11 cellular contexts compared by ENCODE assay signal in the genomic region with DNA sequence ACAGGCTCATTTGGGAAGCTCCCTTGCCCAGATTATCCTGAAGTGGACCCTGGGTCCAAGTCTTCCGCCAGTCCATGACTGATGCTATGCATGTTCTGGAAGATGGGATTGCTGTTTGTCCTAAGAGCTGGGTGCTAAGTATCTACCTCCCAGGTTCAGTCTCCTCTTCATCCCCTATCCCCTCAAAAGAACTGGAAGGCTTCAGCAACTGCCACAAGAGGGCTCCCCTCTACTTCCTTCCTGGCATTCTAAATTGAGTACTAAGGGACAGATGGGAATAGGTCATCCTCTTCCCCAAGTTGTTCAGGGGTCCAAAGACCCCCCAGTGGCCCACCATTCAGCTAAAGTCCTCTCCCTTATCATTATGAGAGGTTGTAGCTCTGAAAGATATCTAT. TPM values are rescaled to one million over a fixed set of nuclear protein-coding genes. Genes with fewer than 3 reads are reported as not detected.
DNase-seq lines count a peak whose midpoint lies in the region; ATAC-seq and TF ChIP-seq lines count a peak whose summit lies in the region.
"Had no signal": no experiment of that assay in that cellular context is flagged by ENCODE, and none has a peak within 500 bp of the region (broad histone marks: within the 10 kb centered on the region; RNA-seq: fewer than 3 reads in every experiment).

No MANE protein-coding gene starts in this region.

- H3K9ac ChIP-seq in mesendoderm (ENCODE audit: low read length), result no peak overlapping the region

- no peak overlapping the region for H3K56ac ChIP-seq in mesendoderm (ENCODE audit: low read length)

- no CpG with 5 or more reads among the region's 1 CpG for WGBS in mesendoderm (ENCODE audit: extremely low coverage, insufficient coverage, low lambda C conversion rate)

- peaks cover 33% of the 10 kb centered on the region for H3K4me1 ChIP-seq in CD8-positive, alpha-beta memory T cell (ENCODE audit: insufficient read depth, low read length)
- H3K4me1 ChIP-seq in GM23338 (ENCODE audit: insufficient read depth) (no peaks in the 10 kb centered on the region), mesendoderm (ENCODE audit: control insufficient read depth, low read depth, low read length) (no peaks in the 10 kb centered on the region)
- H3K4me1 ChIP-seq: SJSA1 had no signal

- no peak overlapping the region for H2BK120ac ChIP-seq in mesendoderm (ENCODE audit: low read depth, low read length)

- POLR2A ChIA-PET in CD8-positive, alpha-beta memory T cell (lab: Charles Lee), result interaction anchor here (0.5 to 2.3 kb wide), 6 partner anchors 8 to 81 kb away, joined by 3 to 20 read pairs (median 4); partner anchors contain the start of gene FKBP11
- POLR2A ChIA-PET in activated CD8-positive, alpha-beta T cell treated with anti-CD3 and anti-CD28 coated beads for 36 hours (lab: Charles Lee), result interaction anchor here (0.5 to 1.6 kb wide), 4 partner anchors 9 to 136 kb away, joined by 3 to 7 read pairs (median 5); partner anchors contain the start of genes FKBP11 and RHEBL1

- H4K20me1 ChIP-seq in GM23338 (replicated peaks; ENCODE audit: insufficient read depth), result peaks cover 18% of the 10 kb centered on the region

- no peak overlapping the region for H3K18ac ChIP-seq in mesendoderm (ENCODE audit: low read length)

- no peak overlapping the region for H2BK15ac ChIP-seq in mesendoderm (replicated peaks; ENCODE audit: low read depth)

- H2AFZ ChIP-seq in GM23338, result no peak overlapping the region

- H3K9me2 ChIP-seq in GM23338 (ENCODE audit: insufficient read depth), result no peaks in the 10 kb centered on the region

- H2AK5ac ChIP-seq in mesendoderm (ENCODE audit: low read length), result no peak overlapping the region

- ATAC-seq in GM23338, result peak; percentile 25; the same call in 2 of the 3 replicates
- ATAC-seq in activated CD8-positive, alpha-beta T cell treated with anti-CD3 and anti-CD28 coated beads for 36 hours, result no peak
- ATAC-seq in GM18505 (IDR thresholded peaks at IDR 0.05; ENCODE audit: unreplicated experiment), result no peak

- H3K36me3 Mint-ChIP-seq in CD8-positive, alpha-beta memory T cell, result peaks cover 7 to 60% (median 20%) of the 10 kb centered on the region in 3 donors
- H3K36me3 Mint-ChIP-seq in GM23338 (ENCODE audit: low read depth), result peaks cover 84% of the 10 kb centered on the region
- H3K36me3 Mint-ChIP-seq in activated CD8-positive, alpha-beta T cell treated with anti-CD3 and anti-CD28 coated beads for 36 hours (ENCODE audit: low read depth), result peaks cover 15% of the 10 kb centered on the region

- no peak for DNase-seq in CD8-positive, alpha-beta memory T cell
- DNase-seq in GM23338 (ENCODE audit: low spot score), result peak; percentile 34
- peak; percentile 24 for DNase-seq in activated CD8-positive, alpha-beta T cell treated with anti-CD3 and anti-CD28 coated beads for 36 hours
- peak; percentile 34 for DNase-seq in mesendoderm
- no peak for DNase-seq in activated CD4-positive, CD25-positive, alpha-beta regulatory T cell (lab: John Stamatoyannopoulos, UW)
- DNase-seq in NCI-H1105 (lab: John Stamatoyannopoulos, UW), result no peak
- DNase-seq in NOMO-1 treated with dmso at 0.1 percent for 144 hours (lab: John Stamatoyannopoulos, UW; ENCODE audit: unreplicated experiment), result no peak
- DNase-seq: activated naive CD8-positive, alpha-beta T cell treated with anti-CD3 and anti-CD28 coated beads, Interleukin-2, amount 50 U/mL, for 24 hours had no signal

- H3K4ac ChIP-seq in mesendoderm (ENCODE audit: low read depth, low read length), result no peak overlapping the region

- no peaks in the 10 kb centered on the region for H3K9me3 Mint-ChIP-seq in CD8-positive, alpha-beta memory T cell
- H3K9me3 Mint-ChIP-seq in GM23338, result no peaks in the 10 kb centered on the region
- no peaks in the 10 kb centered on the region for H3K9me3 Mint-ChIP-seq in activated CD8-positive, alpha-beta T cell treated with anti-CD3 and anti-CD28 coated beads for 36 hours
- H3K9me3 Mint-ChIP-seq: activated naive CD8-positive, alpha-beta T cell treated with anti-CD3 and anti-CD28 coated beads, Interleukin-2, amount 50 U/mL, for 24 hours had no signal

- H4K8ac ChIP-seq in mesendoderm (ENCODE audit: low read depth, low read length), result no peak overlapping the region

- H3K79me1 ChIP-seq in mesendoderm (ENCODE audit: low read length), result peaks cover 3% of the 10 kb centered on the region

- H3K36me3 ChIP-seq in CD8-positive, alpha-beta memory T cell (ENCODE audit: insufficient read depth, low read length), result no peaks in the 10 kb centered on the region
- H3K36me3 ChIP-seq in GM23338 (ENCODE audit: insufficient read depth) (peaks cover 21% of the 10 kb centered on the region), mesendoderm (ENCODE audit: control insufficient read depth, insufficient read depth, low read length) (peaks cover 24% of the 10 kb centered on the region)

- H3K27me3 Mint-ChIP-seq in CD8-positive, alpha-beta memory T cell, result no peaks in the 10 kb centered on the region
- H3K27me3 Mint-ChIP-seq in GM23338 (ENCODE audit: insufficient read depth, low read depth, poor library complexity), result peaks cover 9% of the 10 kb centered on the region
- no peaks in the 10 kb centered on the region for H3K27me3 Mint-ChIP-seq in activated CD8-positive, alpha-beta T cell treated with anti-CD3 and anti-CD28 coated beads for 36 hours
- H3K27me3 Mint-ChIP-seq: activated naive CD8-positive, alpha-beta T cell treated with anti-CD3 and anti-CD28 coated beads, Interleukin-2, amount 50 U/mL, for 24 hours had no signal

- H3K4me1 Mint-ChIP-seq in CD8-positive, alpha-beta memory T cell, result peaks cover 50 to 68% (median 60%) of the 10 kb centered on the region in 3 donors
- peaks cover 14% of the 10 kb centered on the region for H3K4me1 Mint-ChIP-seq in GM23338
- H3K4me1 Mint-ChIP-seq in activated CD8-positive, alpha-beta T cell treated with anti-CD3 and anti-CD28 coated beads for 36 hours (ENCODE audit: low read depth), result peaks cover 24% of the 10 kb centered on the region

- H3K27ac ChIP-seq in CD8-positive, alpha-beta memory T cell (ENCODE audit: low read depth, low read length), result peak overlapping the region; percentile 27
- H3K27ac ChIP-seq in GM23338 (ENCODE audit: low read depth) (no peak overlapping the region), mesendoderm (ENCODE audit: low read depth, low read length) (no peak overlapping the region)
- H3K27ac ChIP-seq: SJSA1 had no signal

- H3K23ac ChIP-seq in mesendoderm (ENCODE audit: low read length), result no peak overlapping the region

- H3K9me3 ChIP-seq in CD8-positive, alpha-beta memory T cell (ENCODE audit: low read length), result no peaks in the 10 kb centered on the region
- H3K9me3 ChIP-seq: SJSA1, tibial nerve had no signal

- peak; percentile 50 to 62 for TF ChIP-seq CTCF in GM23338 (conservative IDR thresholded peaks at IDR 0.05; ENCODE audit: low read depth in 2 of 2)
- peak; percentile 28 for TF ChIP-seq CTCF in activated CD8-positive, alpha-beta T cell treated with anti-CD3 and anti-CD28 coated beads for 36 hours (IDR thresholded peaks at IDR 0.05)

- intact Hi-C loops in activated CD8-positive, alpha-beta T cell treated with anti-CD3 and anti-CD28 coated beads for 36 hours (cut with micrococcal nuclease), result loop anchor here (5.0 kb wide), 1 partner anchor 43 kb away; the partner anchor contains the start of gene WNT1

- H2BK5ac ChIP-seq in mesendoderm (ENCODE audit: low read length), result no peak overlapping the region

- 0 out of 2 replicates have a peak, but pooled peaks cover 3% of the 10 kb centered on the region for H3F3A ChIP-seq in GM23338 (replicated peaks; ENCODE audit: low read depth)

- peak overlapping the region; percentile 74 to 92 (median 85) for H3K4me3 Mint-ChIP-seq in CD8-positive, alpha-beta memory T cell
- H3K4me3 Mint-ChIP-seq in GM23338, result no peak overlapping the region
- no peak overlapping the region for H3K4me3 Mint-ChIP-seq in activated CD8-positive, alpha-beta T cell treated with anti-CD3 and anti-CD28 coated beads for 36 hours
- H3K4me3 Mint-ChIP-seq: activated naive CD8-positive, alpha-beta T cell treated with anti-CD3 and anti-CD28 coated beads, Interleukin-2, amount 50 U/mL, for 24 hours had no signal

- H3K4me3 ChIP-seq in CD8-positive, alpha-beta memory T cell (ENCODE audit: low read length), result peak overlapping the region; percentile 7
- H3K4me3 ChIP-seq in GM23338, result no peak overlapping the region
- H3K4me3 ChIP-seq in mesendoderm (ENCODE audit: low read length), result no peak overlapping the region
- H3K4me3 ChIP-seq: SJSA1, tibial nerve had no signal

- no peak overlapping the region for H3K4me2 ChIP-seq in GM23338
- no peak overlapping the region for H3K4me2 ChIP-seq in mesendoderm (ENCODE audit: low read length)

- peaks cover 4% of the 10 kb centered on the region for H3K79me2 ChIP-seq in GM23338 (replicated peaks; ENCODE audit: insufficient read depth)
- H3K79me2 ChIP-seq in mesendoderm (ENCODE audit: control insufficient read depth, insufficient read depth, low read length), result peaks cover 2% of the 10 kb centered on the region

- H3K27ac Mint-ChIP-seq in CD8-positive, alpha-beta memory T cell, result peak overlapping the region; percentile 88 to 99 (median 98)
- H3K27ac Mint-ChIP-seq in GM23338, result no peak overlapping the region
- H3K27ac Mint-ChIP-seq in activated CD8-positive, alpha-beta T cell treated with anti-CD3 and anti-CD28 coated beads for 36 hours, result peak overlapping the region; percentile 58
- H3K27ac Mint-ChIP-seq: activated naive CD8-positive, alpha-beta T cell treated with anti-CD3 and anti-CD28 coated beads, Interleukin-2, amount 50 U/mL, for 24 hours had no signal

- no peak overlapping the region for H4K5ac ChIP-seq in mesendoderm (ENCODE audit: low read length)

- H3K27me3 ChIP-seq in CD8-positive, alpha-beta memory T cell (ENCODE audit: insufficient read depth, low read length, poor library complexity, severe bottlenecking), result no peaks in the 10 kb centered on the region
- no peaks in the 10 kb centered on the region for H3K27me3 ChIP-seq in GM23338 (ENCODE audit: insufficient read depth)
- no peaks in the 10 kb centered on the region for H3K27me3 ChIP-seq in mesendoderm (ENCODE audit: insufficient read depth, low read length, poor library complexity)
- H3K27me3 ChIP-seq: SJSA1, tibial nerve had no signal

- CTCF ChIA-PET in CD8-positive, alpha-beta memory T cell (lab: Charles Lee), result interaction anchor here (1.0 to 8.1 kb wide), 9 partner anchors 10 to 82 kb away, joined by 3 to 129 read pairs (median 8); partner anchors contain the start of genes DDX23 and FKBP11
- CTCF ChIA-PET in activated CD8-positive, alpha-beta T cell treated with anti-CD3 and anti-CD28 coated beads for 36 hours (lab: Charles Lee), result interaction anchor here (0.6 to 8.5 kb wide), 15 partner anchors 10 to 370 kb away, joined by 3 to 87 read pairs (median 4); partner anchors contain the start of genes ARF3, DDX23, FKBP11 and WNT1

- TF ChIP-seq POLR2A in GM18505 (IDR thresholded peaks at IDR 0.05; ENCODE audit: borderline replicate concordance, extremely low read depth, insufficient read depth, insufficient read length), result no peak

RNA-seq across cellular contexts. Expression of gene FKBP11, which starts 9.0 kb away (rescaled TPM):
- 100 to 1,000 TPM in 1 of 2 experiments, 10 to 100 TPM in 1; 98.3 to 103 TPM for total RNA-seq in CD8-positive, alpha-beta memory T cell
- 238 TPM for polyA plus RNA-seq in CD8-positive, alpha-beta memory T cell
- total RNA-seq in GM23338 (2014; rRNA removed; shearing (Covaris generic)), result 29.5 and 45.0 TPM in 2 replicates
- 94.9 and 97.2 TPM in 2 replicates for polyA plus RNA-seq in GM23338 (2016; fragmentation: Nextera tagmentation; extraction: Ambion mirVana)
- 100 to 1,000 TPM in 1 of 2 experiments, 10 to 100 TPM in 1; 96.2 to 100 TPM for total RNA-seq in activated CD8-positive, alpha-beta T cell treated with anti-CD3 and anti-CD28 coated beads for 36 hours
- 116 TPM for polyA plus RNA-seq in mesendoderm (2013, experiment 1 of 2)
- polyA plus RNA-seq in mesendoderm (2013, experiment 2 of 2), result 111 TPM

RNA-seq across cellular contexts. Expression of gene ARF3, which starts 23.0 kb away (rescaled TPM):
- total RNA-seq in CD8-positive, alpha-beta memory T cell, result 10 to 100 TPM; 91.5 to 91.8 TPM
- polyA plus RNA-seq in CD8-positive, alpha-beta memory T cell, result 24.5 TPM
- total RNA-seq in GM23338 (2014; rRNA removed; shearing (Covaris generic)), result 125 and 130 TPM in 2 replicates
- 53.9 and 57.0 TPM in 2 replicates for polyA plus RNA-seq in GM23338 (2016; fragmentation: Nextera tagmentation; extraction: Ambion mirVana)
- total RNA-seq in activated CD8-positive, alpha-beta T cell treated with anti-CD3 and anti-CD28 coated beads for 36 hours, result 10 to 100 TPM; 58.3 to 67.6 TPM
- 106 TPM for polyA plus RNA-seq in mesendoderm (2013, experiment 1 of 2)
- polyA plus RNA-seq in mesendoderm (2013, experiment 2 of 2), result 110 TPM

RNA-seq across cellular contexts. Expression of gene WNT10B, which starts 37.2 kb away (rescaled TPM):
- 1 to 10 TPM; 1.4 TPM for total RNA-seq in CD8-positive, alpha-beta memory T cell
- polyA plus RNA-seq in CD8-positive, alpha-beta memory T cell, result 0.21 TPM
- total RNA-seq in GM23338 (2014; rRNA removed; shearing (Covaris generic)), result 0.50 TPM in 1 of 2 replicates, not detected in the other
- polyA plus RNA-seq in GM23338 (2016; fragmentation: Nextera tagmentation; extraction: Ambion mirVana), result not detected in 2 replicates
- total RNA-seq in activated CD8-positive, alpha-beta T cell treated with anti-CD3 and anti-CD28 coated beads for 36 hours, result under 1 TPM; 0.72 to 0.92 TPM
- polyA plus RNA-seq in mesendoderm (2013, experiment 1 of 2), result 0.11 TPM
- 0.18 TPM for polyA plus RNA-seq in mesendoderm (2013, experiment 2 of 2)

RNA-seq across cellular contexts. Expression of gene WNT1, which starts 43.8 kb away (rescaled TPM):
- total RNA-seq in CD8-positive, alpha-beta memory T cell, result not detected
- 2.3 TPM for polyA plus RNA-seq in CD8-positive, alpha-beta memory T cell
- total RNA-seq in GM23338 (2014; rRNA removed; shearing (Covaris generic)), result not detected in 2 replicates
- not detected in 2 replicates for polyA plus RNA-seq in GM23338 (2016; fragmentation: Nextera tagmentation; extraction: Ambion mirVana)
- total RNA-seq in activated CD8-positive, alpha-beta T cell treated with anti-CD3 and anti-CD28 coated beads for 36 hours, result not detected
- not detected for polyA plus RNA-seq in mesendoderm (2013, experiment 1 of 2)
- polyA plus RNA-seq in mesendoderm (2013, experiment 2 of 2), result not detected
- total RNA-seq: SJSA1, tibial nerve had no signal

Comparison
In these comparisons a context has a peak if more than half of its experiments do, and no peak if none do; other contexts are left out.
1. DNase-seq: peak in GM23338 (single experiment), activated CD8-positive, alpha-beta T cell treated with anti-CD3 and anti-CD28 coated beads for 36 hours (single experiment) and mesendoderm (single experiment); none in CD8-positive, alpha-beta memory T cell (0 of 5), activated CD4-positive, CD25-positive, alpha-beta regulatory T cell (0 of 4), NCI-H1105 (single experiment) and NOMO-1 treated with dmso at 0.1 percent for 144 hours (single experiment).
2. H3K4me3 Mint-ChIP-seq: peak in CD8-positive, alpha-beta memory T cell (7 of 7); none in GM23338 (single experiment) and activated CD8-positive, alpha-beta T cell treated with anti-CD3 and anti-CD28 coated beads for 36 hours (single experiment).